ENCODE assay signal across 19 cellular contexts in genomic region chr1:211687462-211688215, GRCh38. TPM values are rescaled to one million over a fixed set of nuclear protein-coding genes. Genes with fewer than 3 reads are reported as not detected.
DNase-seq lines count a peak whose midpoint lies in the region; ATAC-seq, FAIRE-seq and TF ChIP-seq lines count a peak whose summit lies in the region.
"Had no signal": no experiment of that assay in that cellular context is flagged by ENCODE, and none has a peak within 500 bp of the region (broad histone marks: within the 10 kb centered on the region; RNA-seq: fewer than 3 reads in every experiment).

No MANE protein-coding gene starts in this region.

- intact Hi-C loops in activated CD4-positive, alpha-beta memory T cell treated with anti-CD3 and anti-CD28 coated beads for 36 hours (cut with micrococcal nuclease) = loop anchor here (10.0 kb wide), 1 partner anchor 677 kb away; no protein-coding TSS in a partner anchor
- intact Hi-C loops in activated CD8-positive, alpha-beta T cell treated with anti-CD3 and anti-CD28 coated beads for 36 hours (cut with micrococcal nuclease) = no loop called here

- POLR2A ChIA-PET in activated CD4-positive, alpha-beta memory T cell treated with anti-CD3 and anti-CD28 coated beads, Interleukin-2, amount 10 ng/mL, durations not matched to agents 7 days and 5 days (lab: Charles Lee) = no interaction called here
- POLR2A ChIA-PET in activated CD4-positive, alpha-beta memory T cell treated with anti-CD3 and anti-CD28 coated beads for 36 hours (lab: Charles Lee) = no interaction called here
- POLR2A ChIA-PET in activated CD8-positive, alpha-beta T cell treated with anti-CD3 and anti-CD28 coated beads for 36 hours (lab: Charles Lee) = no interaction called here

- no peak for ATAC-seq in activated CD8-positive, alpha-beta T cell treated with anti-CD3 and anti-CD28 coated beads for 36 hours
- ATAC-seq: naive thymus-derived CD4-positive, alpha-beta T cell had no signal

- TF ChIP-seq CTCF in activated CD8-positive, alpha-beta T cell treated with anti-CD3 and anti-CD28 coated beads for 36 hours (IDR thresholded peaks at IDR 0.05) = no peak
- TF ChIP-seq CTCF in nephron progenitor cell (IDR thresholded peaks at IDR 0.05) = no peak

- H3K9me3 Mint-ChIP-seq in activated CD4-positive, alpha-beta memory T cell treated with anti-CD3 and anti-CD28 coated beads, Interleukin-2, amount 10 ng/mL, durations not matched to agents 7 days and 5 days = no peaks in the 10 kb centered on the region
- no peaks in the 10 kb centered on the region for H3K9me3 Mint-ChIP-seq in activated CD4-positive, alpha-beta memory T cell treated with anti-CD3 and anti-CD28 coated beads for 36 hours
- H3K9me3 Mint-ChIP-seq in activated CD8-positive, alpha-beta T cell treated with anti-CD3 and anti-CD28 coated beads for 36 hours = no peaks in the 10 kb centered on the region
- H3K9me3 Mint-ChIP-seq in nephron progenitor cell = no peaks in the 10 kb centered on the region
- H3K9me3 Mint-ChIP-seq: CD14-positive monocyte; dendritic cell treated with granulocyte-macrophage colony-stimulating factor and Interleukin-4, amounts not matched to agents 40 ng/mL and 50 ng/mL, for 4 days; naive thymus-derived CD4-positive, alpha-beta T cell had no signal

- peak overlapping the region; percentile 31 for H3K4me3 Mint-ChIP-seq in activated CD4-positive, alpha-beta memory T cell treated with anti-CD3 and anti-CD28 coated beads, Interleukin-2, amount 10 ng/mL, durations not matched to agents 7 days and 5 days
- H3K4me3 Mint-ChIP-seq in activated CD4-positive, alpha-beta memory T cell treated with anti-CD3 and anti-CD28 coated beads for 36 hours = no peak overlapping the region
- no peak overlapping the region for H3K4me3 Mint-ChIP-seq in activated CD8-positive, alpha-beta T cell treated with anti-CD3 and anti-CD28 coated beads for 36 hours
- no peak overlapping the region for H3K4me3 Mint-ChIP-seq in nephron progenitor cell
- H3K4me3 Mint-ChIP-seq: CD14-positive monocyte; dendritic cell treated with granulocyte-macrophage colony-stimulating factor and Interleukin-4, amounts not matched to agents 40 ng/mL and 50 ng/mL, for 4 days had no signal

- no peaks in the 10 kb centered on the region for H3K36me3 Mint-ChIP-seq in activated CD4-positive, alpha-beta memory T cell treated with anti-CD3 and anti-CD28 coated beads, Interleukin-2, amount 10 ng/mL, durations not matched to agents 7 days and 5 days (ENCODE audit: low read depth)
- no peaks in the 10 kb centered on the region for H3K36me3 Mint-ChIP-seq in activated CD4-positive, alpha-beta memory T cell treated with anti-CD3 and anti-CD28 coated beads for 36 hours
- H3K36me3 Mint-ChIP-seq in activated CD8-positive, alpha-beta T cell treated with anti-CD3 and anti-CD28 coated beads for 36 hours (ENCODE audit: low read depth) = no peaks in the 10 kb centered on the region
- no peaks in the 10 kb centered on the region for H3K36me3 Mint-ChIP-seq in nephron progenitor cell (ENCODE audit: low read depth)
- H3K36me3 Mint-ChIP-seq: CD14-positive monocyte; naive thymus-derived CD4-positive, alpha-beta T cell had no signal

- peak overlapping the region; percentile 61 for H3K27ac Mint-ChIP-seq in activated CD4-positive, alpha-beta memory T cell treated with anti-CD3 and anti-CD28 coated beads, Interleukin-2, amount 10 ng/mL, durations not matched to agents 7 days and 5 days
- no peak overlapping the region for H3K27ac Mint-ChIP-seq in activated CD4-positive, alpha-beta memory T cell treated with anti-CD3 and anti-CD28 coated beads for 36 hours
- H3K27ac Mint-ChIP-seq in activated CD8-positive, alpha-beta T cell treated with anti-CD3 and anti-CD28 coated beads for 36 hours = peak overlapping the region; percentile 36
- peak overlapping the region; percentile 37 for H3K27ac Mint-ChIP-seq in nephron progenitor cell
- H3K27ac Mint-ChIP-seq: CD14-positive monocyte; dendritic cell treated with granulocyte-macrophage colony-stimulating factor and Interleukin-4, amounts not matched to agents 40 ng/mL and 50 ng/mL, for 4 days had no signal

- DNase-seq in activated CD4-positive, alpha-beta memory T cell treated with anti-CD3 and anti-CD28 coated beads, Interleukin-2, amount 10 ng/mL, durations not matched to agents 7 days and 5 days = peak; percentile 26
- DNase-seq in activated CD4-positive, alpha-beta memory T cell treated with anti-CD3 and anti-CD28 coated beads for 36 hours = no peak
- DNase-seq in GM19239 (ENCODE audit: insufficient read length, low spot score) = no peak
- DNase-seq in activated CD8-positive, alpha-beta T cell treated with anti-CD3 and anti-CD28 coated beads for 36 hours = no peak
- DNase-seq in nephron progenitor cell = no peak
- no peak for DNase-seq in superior temporal gyrus (ENCODE audit: extremely low spot score)
- DNase-seq in C1 segment of cervical spinal cord (lab: John Stamatoyannopoulos, UW) = no peak
- no peak for DNase-seq in NCI-H1694 (lab: John Stamatoyannopoulos, UW)
- DNase-seq: activated effector memory CD4-positive, alpha-beta T cell treated with Interleukin-2 at 50 U/mL for 16 hours; amniotic stem cell; DMS53; islet precursor cell; Karpas-422; naive thymus-derived CD4-positive, alpha-beta T cell; NCI-H1105; NCI-H2081 treated with DMSO at 0.1 percent for 48 hours had no signal

- H3K4me1 Mint-ChIP-seq in activated CD4-positive, alpha-beta memory T cell treated with anti-CD3 and anti-CD28 coated beads, Interleukin-2, amount 10 ng/mL, durations not matched to agents 7 days and 5 days = peaks cover 19% of the 10 kb centered on the region
- H3K4me1 Mint-ChIP-seq in activated CD4-positive, alpha-beta memory T cell treated with anti-CD3 and anti-CD28 coated beads for 36 hours (ENCODE audit: low read depth) = peaks cover 11% of the 10 kb centered on the region
- H3K4me1 Mint-ChIP-seq in activated CD8-positive, alpha-beta T cell treated with anti-CD3 and anti-CD28 coated beads for 36 hours (ENCODE audit: low read depth) = peaks cover 15% of the 10 kb centered on the region
- H3K4me1 Mint-ChIP-seq in nephron progenitor cell = peaks cover 13% of the 10 kb centered on the region
- H3K4me1 Mint-ChIP-seq: CD14-positive monocyte had no signal

- FAIRE-seq in GM19239 (lab: Jason Lieb, UNC) = peak; percentile 67
- FAIRE-seq: A204.1 had no signal

- H3K27me3 Mint-ChIP-seq in activated CD4-positive, alpha-beta memory T cell treated with anti-CD3 and anti-CD28 coated beads, Interleukin-2, amount 10 ng/mL, durations not matched to agents 7 days and 5 days = peaks cover 4% of the 10 kb centered on the region
- H3K27me3 Mint-ChIP-seq in activated CD4-positive, alpha-beta memory T cell treated with anti-CD3 and anti-CD28 coated beads for 36 hours = no peaks in the 10 kb centered on the region
- H3K27me3 Mint-ChIP-seq in activated CD8-positive, alpha-beta T cell treated with anti-CD3 and anti-CD28 coated beads for 36 hours = no peaks in the 10 kb centered on the region
- H3K27me3 Mint-ChIP-seq in nephron progenitor cell (ENCODE audit: low read depth, poor library complexity) = peaks cover 14% of the 10 kb centered on the region

- CTCF ChIA-PET in activated CD4-positive, alpha-beta memory T cell treated with anti-CD3 and anti-CD28 coated beads, Interleukin-2, amount 10 ng/mL, durations not matched to agents 7 days and 5 days (lab: Charles Lee) = interaction anchor here (0.9 to 1.5 kb wide), 2 partner anchors 11 kb away, joined by 3 read pairs; no protein-coding TSS in a partner anchor
- CTCF ChIA-PET in activated CD4-positive, alpha-beta memory T cell treated with anti-CD3 and anti-CD28 coated beads for 36 hours (lab: Charles Lee) = interaction anchor here (3.5 kb wide), 1 partner anchor 11 kb away, joined by 24 read pairs; no protein-coding TSS in a partner anchor
- CTCF ChIA-PET in activated CD8-positive, alpha-beta T cell treated with anti-CD3 and anti-CD28 coated beads for 36 hours (lab: Charles Lee) = no interaction called here

RNA-seq across cellular contexts. Expression of gene NEK2, which starts 12.2 kb away (rescaled TPM):
- 10 to 100 TPM; 46.1 to 47.5 TPM for total RNA-seq in activated CD4-positive, alpha-beta memory T cell treated with anti-CD3 and anti-CD28 coated beads, Interleukin-2, amount 10 ng/mL, durations not matched to agents 7 days and 5 days
- total RNA-seq in activated CD4-positive, alpha-beta memory T cell treated with anti-CD3 and anti-CD28 coated beads for 36 hours = 10 to 100 TPM; 42.4 to 45.9 TPM
- 10 to 100 TPM; 29.9 to 30.0 TPM for total RNA-seq in activated CD8-positive, alpha-beta T cell treated with anti-CD3 and anti-CD28 coated beads for 36 hours
